Comparison of ENCODE assay signal across 13 cellular contexts in genomic region chr16:84184775-84185174, GRCh38. TPM values are rescaled to one million over a fixed set of nuclear protein-coding genes. Genes with fewer than 3 reads are reported as not detected.
DNase-seq lines count a peak whose midpoint lies in the region; ATAC-seq and TF ChIP-seq lines count a peak whose summit lies in the region.
"Had no signal": no experiment of that assay in that cellular context is flagged by ENCODE, and none has a peak within 500 bp of the region (broad histone marks: within the 10 kb centered on the region; RNA-seq: fewer than 3 reads in every experiment).

No MANE protein-coding gene starts in this region.

- peaks cover 58% of the 10 kb centered on the region for H3K36me3 ChIP-seq in BLaER1
- H3K36me3 ChIP-seq in GM23338 (ENCODE audit: insufficient read depth) = no peaks in the 10 kb centered on the region; the same call in 1 of the 2 replicates
- peaks cover 0 to 58% (median 9%) of the 10 kb centered on the region in 3 experiments for H3K36me3 ChIP-seq in naive thymus-derived CD4-positive, alpha-beta T cell (ENCODE audit: control insufficient read depth in 2 of 3, insufficient read depth in 3 of 3, low read length in 3 of 3)
- H3K36me3 ChIP-seq in Peyer's patch = peaks cover 0 to 46% (median 0%) of the 10 kb centered on the region in 3 donors

- H4K20me1 ChIP-seq in BLaER1 = peaks cover 47% of the 10 kb centered on the region
- H4K20me1 ChIP-seq in GM23338 (replicated peaks; ENCODE audit: insufficient read depth) = 0 out of 2 replicates have a peak, but pooled peaks cover 4% of the 10 kb centered on the region

- peaks cover 7% of the 10 kb centered on the region; the same call in 2 of the 3 replicates for H3K4me1 Mint-ChIP-seq in GM23338
- H3K4me1 Mint-ChIP-seq in naive thymus-derived CD4-positive, alpha-beta T cell = peaks cover 22 to 29% (median 25%) of the 10 kb centered on the region in 7 donors

- H3K4me3 Mint-ChIP-seq in GM23338 = peak overlapping the region; percentile 97
- peak overlapping the region; percentile 74 to 94 (median 92) for H3K4me3 Mint-ChIP-seq in naive thymus-derived CD4-positive, alpha-beta T cell

- peak overlapping the region; percentile 50; the same call in 1 of the 2 replicates for H3K27ac Mint-ChIP-seq in GM23338
- peak overlapping the region in 7 of 9 donors; percentile 24 to 95 (median 87) for H3K27ac Mint-ChIP-seq in naive thymus-derived CD4-positive, alpha-beta T cell

- POLR2A ChIA-PET in naive thymus-derived CD4-positive, alpha-beta T cell (lab: Charles Lee) = no interaction called here

- no peak overlapping the region for H3K4me3 ChIP-seq in BLaER1
- H3K4me3 ChIP-seq in GM23338 = no peak overlapping the region
- no peak overlapping the region for H3K4me3 ChIP-seq in naive thymus-derived CD4-positive, alpha-beta T cell (ENCODE audit: low read length)
- no peak overlapping the region for H3K4me3 ChIP-seq in Peyer's patch

- H3K27ac ChIP-seq in BLaER1 (no peak overlapping the region), GM23338 (ENCODE audit: low read depth) (no peak overlapping the region), caudate nucleus (ENCODE audit: low read depth, low read length) (peak overlapping the region; percentile 26), Peyer's patch (peak overlapping the region in 2 of 4 donors; percentile 17 to 25)
- no peak overlapping the region for H3K27ac ChIP-seq in naive thymus-derived CD4-positive, alpha-beta T cell (ENCODE audit: low read depth, low read length)

- no peak overlapping the region for H2AFZ ChIP-seq in GM23338

- H3K4me2 ChIP-seq in BLaER1 = no peak overlapping the region
- no peak overlapping the region for H3K4me2 ChIP-seq in GM23338

- no peaks in the 10 kb centered on the region for H3K9me3 Mint-ChIP-seq in GM23338
- no peaks in the 10 kb centered on the region for H3K9me3 Mint-ChIP-seq in naive thymus-derived CD4-positive, alpha-beta T cell

- intact Hi-C loops in naive thymus-derived CD4-positive, alpha-beta T cell (cut with micrococcal nuclease) = loop anchor here (5.0 to 10.0 kb wide), 3 partner anchors 287 to 843 kb away; partner anchors contain the start of genes MEAK7 (in 2 of the 2), KIAA0513 (in 1 of the 2) and MLYCD (in 1 of the 2)

- no peaks in the 10 kb centered on the region for H3K9me2 ChIP-seq in GM23338 (ENCODE audit: insufficient read depth)

- CTCF ChIA-PET in naive thymus-derived CD4-positive, alpha-beta T cell (lab: Charles Lee) = interaction anchor here (1.4 kb wide), 1 partner anchor 10 kb away, joined by 4 read pairs; no protein-coding TSS in a partner anchor

- no peak for DNase-seq in GM23338 (ENCODE audit: low spot score)
- DNase-seq in caudate nucleus (lab: John Stamatoyannopoulos, UW) = no peak
- DNase-seq in naive thymus-derived CD4-positive, alpha-beta T cell = no peak
- DNase-seq in stimulated activated CD4-positive, alpha-beta T cell treated with anti-CD3 and anti-CD28 coated beads, Interleukin-1b, Interleukin-23, amount 100 ng/mL, for 48 hours = no peak
- no peak for DNase-seq in Peyer's patch
- no peak for DNase-seq in GOT3 (lab: John Stamatoyannopoulos, UW)
- DNase-seq in AML-193 (lab: John Stamatoyannopoulos, UW) = no peak
- DNase-seq: activated CD8-positive, alpha-beta memory T cell treated with anti-CD3 and anti-CD28 coated beads, Interleukin-2, amount 50 U/mL, for 4 hours; NCI-H2081 treated with DMSO at 0.1 percent for 48 hours had no signal

- H3K79me2 ChIP-seq in GM23338 (replicated peaks; ENCODE audit: insufficient read depth) = peaks cover 31% of the 10 kb centered on the region

- H3K27me3 Mint-ChIP-seq in GM23338 (ENCODE audit: insufficient read depth, low read depth, poor library complexity) = peaks cover 4% of the 10 kb centered on the region
- H3K27me3 Mint-ChIP-seq in naive thymus-derived CD4-positive, alpha-beta T cell = no peaks in the 10 kb centered on the region

- H3K4me1 ChIP-seq in BLaER1 (peaks cover 18% of the 10 kb centered on the region), GM23338 (ENCODE audit: insufficient read depth) (0 out of 2 replicates have a peak, but pooled peaks cover 6% of the 10 kb centered on the region), Peyer's patch (peaks cover 0 to 18% (median 7%) of the 10 kb centered on the region in 4 donors)
- H3K4me1 ChIP-seq in naive thymus-derived CD4-positive, alpha-beta T cell (ENCODE audit: control insufficient read depth in 2 of 2, insufficient read depth in 2 of 2, low read length in 2 of 2) = peaks cover 0 to 6% of the 10 kb centered on the region in 2 donors

- no peaks in the 10 kb centered on the region for H3K9me3 ChIP-seq in BLaER1
- no peaks in the 10 kb centered on the region for H3K9me3 ChIP-seq in naive thymus-derived CD4-positive, alpha-beta T cell (ENCODE audit: control insufficient read depth in 2 of 3, low read length in 3 of 3)
- no peaks in the 10 kb centered on the region for H3K9me3 ChIP-seq in Peyer's patch

- no peak for TF ChIP-seq POLR2A in Peyer's patch (IDR thresholded peaks at IDR 0.05)

- H3K27me3 ChIP-seq in BLaER1 = no peaks in the 10 kb centered on the region
- no peaks in the 10 kb centered on the region for H3K27me3 ChIP-seq in GM23338 (ENCODE audit: insufficient read depth)
- H3K27me3 ChIP-seq in naive thymus-derived CD4-positive, alpha-beta T cell (ENCODE audit: control insufficient read depth in 2 of 2, insufficient read depth in 2 of 2, low read length in 2 of 2) = no peaks in the 10 kb centered on the region
- no peaks in the 10 kb centered on the region for H3K27me3 ChIP-seq in Peyer's patch

- peaks cover 36% of the 10 kb centered on the region for H3K36me3 Mint-ChIP-seq in GM23338 (ENCODE audit: low read depth)
- peaks cover 0 to 23% (median 5%) of the 10 kb centered on the region in 5 donors for H3K36me3 Mint-ChIP-seq in naive thymus-derived CD4-positive, alpha-beta T cell

- ATAC-seq in GM23338 = no peak
- ATAC-seq in naive thymus-derived CD4-positive, alpha-beta T cell = no peak

- H3F3A ChIP-seq in GM23338 (replicated peaks; ENCODE audit: low read depth) = no peaks in the 10 kb centered on the region

- 0 out of 2 replicates have a peak overlapping the region, but pooled peaks have one; percentile 6 for H3K9ac ChIP-seq in BLaER1

- TF ChIP-seq CTCF in GM23338 (conservative IDR thresholded peaks at IDR 0.05; ENCODE audit: low read depth in 2 of 2) = no peak
- TF ChIP-seq CTCF in Peyer's patch (IDR thresholded peaks at IDR 0.05) = no peak

TF ChIP-seq in GM23338, 12 proteins besides CTCF, POLR2A, EP300 and RAD21 (continues in another document):
- TF ChIP-seq ZNF114 (CRISPR knock-in tag; IDR thresholded peaks at IDR 0.05) (no peak), STAT1 (IDR thresholded peaks at IDR 0.05; ENCODE audit: unreplicated experiment) (no peak), ZNF331 (CRISPR knock-in tag; IDR thresholded peaks at IDR 0.05; ENCODE audit: low read depth) (no peak)

RNA-seq across cellular contexts. Expression of gene TAF1C, which starts 2.1 kb away (rescaled TPM):
- 51.9 and 57.4 TPM in 2 replicates for total RNA-seq in GM23338 (2014; rRNA removed; shearing (Covaris generic))
- 37.2 and 39.1 TPM in 2 replicates for polyA plus RNA-seq in GM23338 (2016; fragmentation: Nextera tagmentation; extraction: Ambion mirVana)
- total RNA-seq in naive thymus-derived CD4-positive, alpha-beta T cell = 100 to 1,000 TPM in 2 of 5 experiments, 10 to 100 TPM in 3; 62.6 to 127 (median 85.4) TPM
- 10 to 100 TPM in 1 of 2 donors, 1 to 10 TPM in 1; 8.0 to 15.8 TPM for polyA plus RNA-seq in naive thymus-derived CD4-positive, alpha-beta T cell
- total RNA-seq in Peyer's patch = 100 to 1,000 TPM in 2 of 4 donors, 10 to 100 TPM in 2; 61.3 to 169 (median 97.0) TPM

RNA-seq across cellular contexts. Expression of gene ADAD2, which starts 6.2 kb away (rescaled TPM):
- 1.5 and 4.5 TPM in 2 replicates for total RNA-seq in GM23338 (2014; rRNA removed; shearing (Covaris generic))
- 1.1 and 1.6 TPM in 2 replicates for polyA plus RNA-seq in GM23338 (2016; fragmentation: Nextera tagmentation; extraction: Ambion mirVana)
- total RNA-seq in naive thymus-derived CD4-positive, alpha-beta T cell = under 1 TPM in 2 of 5 experiments, not detected in 3; 0.11 to 0.16 TPM
- polyA plus RNA-seq in naive thymus-derived CD4-positive, alpha-beta T cell = not detected
- total RNA-seq in Peyer's patch = 1 to 10 TPM in 1 of 4 donors, not detected in 3; 1.8 TPM
- total RNA-seq: LHCN-M2; T-helper 1 cell treated with Interleukin-12 subunit alpha and Interleukin-12 subunit beta and Interleukin-4 antibody, amounts not matched to agents 30 ng/mL and 1 ng/mL, for 36 hours had no signal

RNA-seq across cellular contexts. Expression of gene DNAAF1, which starts 39.7 kb away (rescaled TPM):
- 0.42 TPM in 1 of 2 replicates, not detected in the other for total RNA-seq in GM23338 (2014; rRNA removed; shearing (Covaris generic))
- 0.28 and 0.42 TPM in 2 replicates for polyA plus RNA-seq in GM23338 (2016; fragmentation: Nextera tagmentation; extraction: Ambion mirVana)
- 1 to 10 TPM in 1 of 5 experiments, under 1 TPM in 1, not detected in 3; 0.66 to 2.2 TPM for total RNA-seq in naive thymus-derived CD4-positive, alpha-beta T cell
- polyA plus RNA-seq in naive thymus-derived CD4-positive, alpha-beta T cell = under 1 TPM; 0.06 to 0.09 TPM
- not detected for total RNA-seq in Peyer's patch
- total RNA-seq: LHCN-M2; T-helper 1 cell treated with Interleukin-12 subunit alpha and Interleukin-12 subunit beta and Interleukin-4 antibody, amounts not matched to agents 30 ng/mL and 1 ng/mL, for 36 hours had no signal

RNA-seq across cellular contexts. Expression of gene HSDL1, which starts 39.8 kb away (rescaled TPM):
- total RNA-seq in GM23338 (2014; rRNA removed; shearing (Covaris generic)) = 46.1 and 47.4 TPM in 2 replicates
- 15.2 and 16.6 TPM in 2 replicates for polyA plus RNA-seq in GM23338 (2016; fragmentation: Nextera tagmentation; extraction: Ambion mirVana)
- 10 to 100 TPM; 12.6 to 26.6 (median 14.4) TPM for total RNA-seq in naive thymus-derived CD4-positive, alpha-beta T cell
- 10 to 100 TPM; 10.1 to 12.2 TPM for polyA plus RNA-seq in naive thymus-derived CD4-positive, alpha-beta T cell
- total RNA-seq in Peyer's patch = 10 to 100 TPM in 3 of 4 donors, 1 to 10 TPM in 1; 8.4 to 25.0 (median 10.8) TPM

RNA-seq across cellular contexts. Expression of gene KCNG4, which starts 55.0 kb away (rescaled TPM):
- total RNA-seq in GM23338 (2014; rRNA removed; shearing (Covaris generic)) = 0.07 TPM in 1 of 2 replicates, not detected in the other
- not detected in 2 replicates for polyA plus RNA-seq in GM23338 (2016; fragmentation: Nextera tagmentation; extraction: Ambion mirVana)
- total RNA-seq in naive thymus-derived CD4-positive, alpha-beta T cell = not detected
- not detected for polyA plus RNA-seq in naive thymus-derived CD4-positive, alpha-beta T cell
- not detected for total RNA-seq in Peyer's patch
- total RNA-seq: lower leg skin; T-helper 1 cell treated with Interleukin-12 subunit alpha and Interleukin-12 subunit beta and Interleukin-4 antibody, amounts not matched to agents 30 ng/mL and 1 ng/mL, for 36 hours had no signal
